In the genomic region with DNA sequence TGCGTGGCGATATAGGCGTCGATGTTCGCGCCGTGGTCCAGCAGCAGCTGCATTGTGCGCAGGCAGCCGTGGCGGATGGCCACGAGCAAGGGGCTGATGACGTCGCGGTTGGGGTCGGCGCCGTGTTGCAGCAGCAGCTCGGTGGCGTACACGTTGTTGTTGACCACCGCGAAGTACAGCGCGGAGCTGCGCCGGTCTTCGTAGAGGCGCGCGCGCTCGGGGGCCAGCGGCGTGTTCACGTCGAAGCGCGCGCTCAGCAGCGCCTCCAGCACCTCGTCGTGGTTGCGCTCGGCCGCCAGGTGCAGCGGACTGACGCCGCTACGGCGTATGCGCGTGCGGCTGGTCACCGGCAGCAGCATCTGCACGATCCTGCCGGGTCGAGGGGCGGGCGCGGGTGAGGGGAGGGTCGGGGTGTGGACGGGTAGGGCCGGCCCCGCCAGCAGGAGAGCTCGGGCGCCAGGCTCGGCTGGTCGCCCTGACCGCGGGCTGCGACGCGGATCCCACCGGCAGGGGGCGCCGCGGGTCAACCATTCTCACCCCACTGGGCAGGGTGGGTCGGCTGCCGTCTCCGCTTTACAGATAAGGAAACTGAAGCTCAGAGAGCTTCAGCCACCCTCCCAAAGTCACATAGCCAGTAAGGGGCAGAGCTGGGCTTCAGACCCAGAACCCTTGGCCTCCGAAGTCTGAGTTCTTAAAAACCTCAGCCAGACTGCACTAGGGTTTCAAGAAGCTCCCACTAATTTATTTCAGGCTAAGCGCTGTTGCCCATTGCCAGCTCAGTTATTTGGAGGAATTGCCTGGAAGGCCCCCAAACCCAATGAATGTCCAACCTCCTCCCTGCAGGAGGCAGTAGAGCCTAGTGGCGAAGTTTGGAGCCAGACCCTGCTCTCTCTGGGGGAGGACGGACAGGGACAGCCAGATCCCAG, we compare ENCODE assay signal across 2 cellular contexts.
TF ChIP-seq lines count a peak whose summit lies in the region.

No MANE protein-coding gene starts in this region.

TF ChIP-seq in HEK293, 187 proteins besides CTCF, POLR2A, EP300 and RAD21 (continued from another document and continues in another):
- TF ChIP-seq ZNF629 (tag by site-specific recombination; IDR thresholded peaks at IDR 0.05): no peak
- TF ChIP-seq SETDB1 (IDR thresholded peaks at IDR 0.05; ENCODE audit: insufficient read length, low read length): no peak
- no peak for TF ChIP-seq ZNF777 (tag by site-specific recombination; IDR thresholded peaks at IDR 0.05; ENCODE audit: borderline replicate concordance)
- no peak for TF ChIP-seq TRIM28 (IDR thresholded peaks at IDR 0.05; ENCODE audit: borderline replicate concordance, low read length)
- TF ChIP-seq, protein P1, sequence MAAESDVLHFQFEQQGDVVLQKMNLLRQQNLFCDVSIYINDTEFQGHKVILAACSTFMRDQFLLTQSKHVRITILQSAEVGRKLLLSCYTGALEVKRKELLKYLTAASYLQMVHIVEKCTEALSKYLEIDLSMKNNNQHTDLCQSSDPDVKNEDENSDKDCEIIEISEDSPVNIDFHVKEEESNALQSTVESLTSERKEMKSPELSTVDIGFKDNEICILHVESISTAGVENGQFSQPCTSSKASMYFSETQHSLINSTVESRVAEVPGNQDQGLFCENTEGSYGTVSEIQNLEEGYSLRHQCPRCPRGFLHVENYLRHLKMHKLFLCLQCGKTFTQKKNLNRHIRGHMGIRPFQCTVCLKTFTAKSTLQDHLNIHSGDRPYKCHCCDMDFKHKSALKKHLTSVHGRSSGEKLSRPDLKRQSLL (tag by site-specific recombination; IDR thresholded peaks at IDR 0.05): no peak
- TF ChIP-seq SP2 (tag by site-specific recombination; IDR thresholded peaks at IDR 0.05): no peak
- TF ChIP-seq ZNF654 (tag by site-specific recombination; IDR thresholded peaks at IDR 0.05; ENCODE audit: low read depth): peak; percentile 41
- TF ChIP-seq ZNF585B (tag by site-specific recombination; IDR thresholded peaks at IDR 0.05): no peak
- TF ChIP-seq ZNF335 (tag by site-specific recombination; conservative IDR thresholded peaks at IDR 0.05): 0 out of 2 replicates have a peak, but pooled peaks have one; percentile 20
- peak; percentile 57; the same call in 1 of the 2 replicates for TF ChIP-seq ZNF768 (tag by site-specific recombination; IDR thresholded peaks at IDR 0.05)
- TF ChIP-seq ZNF221 (tag by site-specific recombination; IDR thresholded peaks at IDR 0.05; ENCODE audit: borderline replicate concordance): no peak
- TF ChIP-seq, protein P2, sequence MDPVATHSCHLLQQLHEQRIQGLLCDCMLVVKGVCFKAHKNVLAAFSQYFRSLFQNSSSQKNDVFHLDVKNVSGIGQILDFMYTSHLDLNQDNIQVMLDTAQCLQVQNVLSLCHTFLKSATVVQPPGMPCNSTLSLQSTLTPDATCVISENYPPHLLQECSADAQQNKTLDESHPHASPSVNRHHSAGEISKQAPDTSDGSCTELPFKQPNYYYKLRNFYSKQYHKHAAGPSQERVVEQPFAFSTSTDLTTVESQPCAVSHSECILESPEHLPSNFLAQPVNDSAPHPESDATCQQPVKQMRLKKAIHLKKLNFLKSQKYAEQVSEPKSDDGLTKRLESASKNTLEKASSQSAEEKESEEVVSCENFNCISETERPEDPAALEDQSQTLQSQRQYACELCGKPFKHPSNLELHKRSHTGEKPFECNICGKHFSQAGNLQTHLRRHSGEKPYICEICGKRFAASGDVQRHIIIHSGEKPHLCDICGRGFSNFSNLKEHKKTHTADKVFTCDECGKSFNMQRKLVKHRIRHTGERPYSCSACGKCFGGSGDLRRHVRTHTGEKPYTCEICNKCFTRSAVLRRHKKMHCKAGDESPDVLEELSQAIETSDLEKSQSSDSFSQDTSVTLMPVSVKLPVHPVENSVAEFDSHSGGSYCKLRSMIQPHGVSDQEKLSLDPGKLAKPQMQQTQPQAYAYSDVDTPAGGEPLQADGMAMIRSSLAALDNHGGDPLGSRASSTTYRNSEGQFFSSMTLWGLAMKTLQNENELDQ (tag by site-specific recombination; IDR thresholded peaks at IDR 0.05; ENCODE audit: low read depth): no peak
- peak; percentile 47; the same call in 1 of the 2 replicates for TF ChIP-seq KLF1 (tag by site-specific recombination; IDR thresholded peaks at IDR 0.05)
- TF ChIP-seq ZNF10 (tag by site-specific recombination; IDR thresholded peaks at IDR 0.05): peak; percentile 20; the same call in 1 of the 2 replicates
- TF ChIP-seq ZNF169 (tag by site-specific recombination; IDR thresholded peaks at IDR 0.05): no peak
- TF ChIP-seq SP7 (tag by site-specific recombination; IDR thresholded peaks at IDR 0.05): no peak
- no peak for TF ChIP-seq ZNF48 (tag by site-specific recombination; IDR thresholded peaks at IDR 0.05)
- TF ChIP-seq ZNF776 (tag by site-specific recombination; IDR thresholded peaks at IDR 0.05; ENCODE audit: borderline replicate concordance): no peak
- peak; percentile 48; the same call in 1 of the 2 replicates for TF ChIP-seq KLF8 (tag by site-specific recombination; IDR thresholded peaks at IDR 0.05)
- TF ChIP-seq GLI2 (tag by site-specific recombination; IDR thresholded peaks at IDR 0.05; ENCODE audit: borderline replicate concordance, low read depth): no peak
- TF ChIP-seq ZNF274 (IDR thresholded peaks at IDR 0.05; ENCODE audit: low read length): no peak
- no peak for TF ChIP-seq ZNF274 (tag by site-specific recombination; IDR thresholded peaks at IDR 0.05; ENCODE audit: borderline replicate concordance)
- TF ChIP-seq, protein P3, sequence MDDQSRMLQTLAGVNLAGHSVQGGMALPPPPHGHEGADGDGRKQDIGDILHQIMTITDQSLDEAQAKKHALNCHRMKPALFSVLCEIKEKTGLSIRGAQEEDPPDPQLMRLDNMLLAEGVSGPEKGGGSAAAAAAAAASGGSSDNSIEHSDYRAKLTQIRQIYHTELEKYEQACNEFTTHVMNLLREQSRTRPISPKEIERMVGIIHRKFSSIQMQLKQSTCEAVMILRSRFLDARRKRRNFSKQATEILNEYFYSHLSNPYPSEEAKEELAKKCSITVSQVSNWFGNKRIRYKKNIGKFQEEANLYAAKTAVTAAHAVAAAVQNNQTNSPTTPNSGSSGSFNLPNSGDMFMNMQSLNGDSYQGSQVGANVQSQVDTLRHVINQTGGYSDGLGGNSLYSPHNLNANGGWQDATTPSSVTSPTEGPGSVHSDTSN (CRISPR knock-in tag; IDR thresholded peaks at IDR 0.05): peak; percentile 62; the same call in 1 of the 2 replicates
- no peak for TF ChIP-seq ZXDB (tag by site-specific recombination; IDR thresholded peaks at IDR 0.05)

TF ChIP-seq in liver, 16 proteins besides CTCF, POLR2A, EP300 and RAD21 (continued from another document):
- TF ChIP-seq, protein P4, sequence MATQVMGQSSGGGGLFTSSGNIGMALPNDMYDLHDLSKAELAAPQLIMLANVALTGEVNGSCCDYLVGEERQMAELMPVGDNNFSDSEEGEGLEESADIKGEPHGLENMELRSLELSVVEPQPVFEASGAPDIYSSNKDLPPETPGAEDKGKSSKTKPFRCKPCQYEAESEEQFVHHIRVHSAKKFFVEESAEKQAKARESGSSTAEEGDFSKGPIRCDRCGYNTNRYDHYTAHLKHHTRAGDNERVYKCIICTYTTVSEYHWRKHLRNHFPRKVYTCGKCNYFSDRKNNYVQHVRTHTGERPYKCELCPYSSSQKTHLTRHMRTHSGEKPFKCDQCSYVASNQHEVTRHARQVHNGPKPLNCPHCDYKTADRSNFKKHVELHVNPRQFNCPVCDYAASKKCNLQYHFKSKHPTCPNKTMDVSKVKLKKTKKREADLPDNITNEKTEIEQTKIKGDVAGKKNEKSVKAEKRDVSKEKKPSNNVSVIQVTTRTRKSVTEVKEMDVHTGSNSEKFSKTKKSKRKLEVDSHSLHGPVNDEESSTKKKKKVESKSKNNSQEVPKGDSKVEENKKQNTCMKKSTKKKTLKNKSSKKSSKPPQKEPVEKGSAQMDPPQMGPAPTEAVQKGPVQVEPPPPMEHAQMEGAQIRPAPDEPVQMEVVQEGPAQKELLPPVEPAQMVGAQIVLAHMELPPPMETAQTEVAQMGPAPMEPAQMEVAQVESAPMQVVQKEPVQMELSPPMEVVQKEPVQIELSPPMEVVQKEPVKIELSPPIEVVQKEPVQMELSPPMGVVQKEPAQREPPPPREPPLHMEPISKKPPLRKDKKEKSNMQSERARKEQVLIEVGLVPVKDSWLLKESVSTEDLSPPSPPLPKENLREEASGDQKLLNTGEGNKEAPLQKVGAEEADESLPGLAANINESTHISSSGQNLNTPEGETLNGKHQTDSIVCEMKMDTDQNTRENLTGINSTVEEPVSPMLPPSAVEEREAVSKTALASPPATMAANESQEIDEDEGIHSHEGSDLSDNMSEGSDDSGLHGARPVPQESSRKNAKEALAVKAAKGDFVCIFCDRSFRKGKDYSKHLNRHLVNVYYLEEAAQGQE (IDR thresholded peaks at IDR 0.05): no peak
- TF ChIP-seq SP1 (IDR thresholded peaks at IDR 0.05) (no peak), EGR1 (IDR thresholded peaks at IDR 0.05; ENCODE audit: low read depth in 2 of 2) (no peak), YY1 (IDR thresholded peaks at IDR 0.05) (no peak)
- TF ChIP-seq, protein P5, sequence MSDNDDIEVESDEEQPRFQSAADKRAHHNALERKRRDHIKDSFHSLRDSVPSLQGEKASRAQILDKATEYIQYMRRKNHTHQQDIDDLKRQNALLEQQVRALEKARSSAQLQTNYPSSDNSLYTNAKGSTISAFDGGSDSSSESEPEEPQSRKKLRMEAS (IDR thresholded peaks at IDR 0.05): no peak
